2 cellular contexts compared by ENCODE assay signal in genomic region chr4:17094811-17095210, GRCh38.
TF ChIP-seq lines count a peak whose summit lies in the region.

No MANE protein-coding gene starts in this region.

TF ChIP-seq in SK-N-SH treated with all-trans-retinoic acid at 6 μM for 48 hours, 23 proteins besides CTCF, POLR2A, EP300 and RAD21:
- TF ChIP-seq, protein P1, sequence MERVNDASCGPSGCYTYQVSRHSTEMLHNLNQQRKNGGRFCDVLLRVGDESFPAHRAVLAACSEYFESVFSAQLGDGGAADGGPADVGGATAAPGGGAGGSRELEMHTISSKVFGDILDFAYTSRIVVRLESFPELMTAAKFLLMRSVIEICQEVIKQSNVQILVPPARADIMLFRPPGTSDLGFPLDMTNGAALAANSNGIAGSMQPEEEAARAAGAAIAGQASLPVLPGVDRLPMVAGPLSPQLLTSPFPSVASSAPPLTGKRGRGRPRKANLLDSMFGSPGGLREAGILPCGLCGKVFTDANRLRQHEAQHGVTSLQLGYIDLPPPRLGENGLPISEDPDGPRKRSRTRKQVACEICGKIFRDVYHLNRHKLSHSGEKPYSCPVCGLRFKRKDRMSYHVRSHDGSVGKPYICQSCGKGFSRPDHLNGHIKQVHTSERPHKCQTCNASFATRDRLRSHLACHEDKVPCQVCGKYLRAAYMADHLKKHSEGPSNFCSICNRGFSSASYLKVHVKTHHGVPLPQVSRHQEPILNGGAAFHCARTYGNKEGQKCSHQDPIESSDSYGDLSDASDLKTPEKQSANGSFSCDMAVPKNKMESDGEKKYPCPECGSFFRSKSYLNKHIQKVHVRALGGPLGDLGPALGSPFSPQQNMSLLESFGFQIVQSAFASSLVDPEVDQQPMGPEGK (CRISPR knock-in tag; IDR thresholded peaks at IDR 0.05; ENCODE audit: borderline replicate concordance): no peak
- TF ChIP-seq CSDC2 (CRISPR knock-in tag; IDR thresholded peaks at IDR 0.05): no peak
- TF ChIP-seq ZNF8 (CRISPR knock-in tag; IDR thresholded peaks at IDR 0.05): no peak
- no peak for TF ChIP-seq ZNF70 (CRISPR knock-in tag; IDR thresholded peaks at IDR 0.05)
- no peak for TF ChIP-seq OSR1 (CRISPR knock-in tag; IDR thresholded peaks at IDR 0.05)
- TF ChIP-seq ESRRG (CRISPR knock-in tag; IDR thresholded peaks at IDR 0.05): no peak
- no peak for TF ChIP-seq ZFP30 (CRISPR knock-in tag; IDR thresholded peaks at IDR 0.05)

TF ChIP-seq in WTC11, 78 proteins besides CTCF, POLR2A, EP300 and RAD21 (continued from another document):
- TF ChIP-seq, protein P2, sequence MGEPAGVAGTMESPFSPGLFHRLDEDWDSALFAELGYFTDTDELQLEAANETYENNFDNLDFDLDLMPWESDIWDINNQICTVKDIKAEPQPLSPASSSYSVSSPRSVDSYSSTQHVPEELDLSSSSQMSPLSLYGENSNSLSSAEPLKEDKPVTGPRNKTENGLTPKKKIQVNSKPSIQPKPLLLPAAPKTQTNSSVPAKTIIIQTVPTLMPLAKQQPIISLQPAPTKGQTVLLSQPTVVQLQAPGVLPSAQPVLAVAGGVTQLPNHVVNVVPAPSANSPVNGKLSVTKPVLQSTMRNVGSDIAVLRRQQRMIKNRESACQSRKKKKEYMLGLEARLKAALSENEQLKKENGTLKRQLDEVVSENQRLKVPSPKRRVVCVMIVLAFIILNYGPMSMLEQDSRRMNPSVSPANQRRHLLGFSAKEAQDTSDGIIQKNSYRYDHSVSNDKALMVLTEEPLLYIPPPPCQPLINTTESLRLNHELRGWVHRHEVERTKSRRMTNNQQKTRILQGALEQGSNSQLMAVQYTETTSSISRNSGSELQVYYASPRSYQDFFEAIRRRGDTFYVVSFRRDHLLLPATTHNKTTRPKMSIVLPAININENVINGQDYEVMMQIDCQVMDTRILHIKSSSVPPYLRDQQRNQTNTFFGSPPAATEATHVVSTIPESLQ (CRISPR knock-in tag; IDR thresholded peaks at IDR 0.05): no peak
- TF ChIP-seq ZNF396 (CRISPR knock-in tag; IDR thresholded peaks at IDR 0.05; ENCODE audit: borderline replicate concordance): no peak
- TF ChIP-seq ZNF138 (CRISPR knock-in tag; conservative IDR thresholded peaks at IDR 0.05): no peak
- no peak for TF ChIP-seq PRRX2 (CRISPR knock-in tag; IDR thresholded peaks at IDR 0.05)
- no peak for TF ChIP-seq JUN (CRISPR knock-in tag; IDR thresholded peaks at IDR 0.05)
- no peak for TF ChIP-seq ZSCAN18 (CRISPR knock-in tag; IDR thresholded peaks at IDR 0.05)
- no peak for TF ChIP-seq TCF7 (CRISPR knock-in tag; IDR thresholded peaks at IDR 0.05; ENCODE audit: low read depth)
- no peak for TF ChIP-seq ZNF425 (CRISPR knock-in tag; conservative IDR thresholded peaks at IDR 0.05)
- TF ChIP-seq MAX (CRISPR knock-in tag; IDR thresholded peaks at IDR 0.05): no peak
- no peak for TF ChIP-seq ETV6 (CRISPR knock-in tag; IDR thresholded peaks at IDR 0.05)
- TF ChIP-seq ESRRA (CRISPR knock-in tag; IDR thresholded peaks at IDR 0.05; ENCODE audit: borderline replicate concordance): no peak
